11 cellular contexts compared by ENCODE assay signal in the genomic region with DNA sequence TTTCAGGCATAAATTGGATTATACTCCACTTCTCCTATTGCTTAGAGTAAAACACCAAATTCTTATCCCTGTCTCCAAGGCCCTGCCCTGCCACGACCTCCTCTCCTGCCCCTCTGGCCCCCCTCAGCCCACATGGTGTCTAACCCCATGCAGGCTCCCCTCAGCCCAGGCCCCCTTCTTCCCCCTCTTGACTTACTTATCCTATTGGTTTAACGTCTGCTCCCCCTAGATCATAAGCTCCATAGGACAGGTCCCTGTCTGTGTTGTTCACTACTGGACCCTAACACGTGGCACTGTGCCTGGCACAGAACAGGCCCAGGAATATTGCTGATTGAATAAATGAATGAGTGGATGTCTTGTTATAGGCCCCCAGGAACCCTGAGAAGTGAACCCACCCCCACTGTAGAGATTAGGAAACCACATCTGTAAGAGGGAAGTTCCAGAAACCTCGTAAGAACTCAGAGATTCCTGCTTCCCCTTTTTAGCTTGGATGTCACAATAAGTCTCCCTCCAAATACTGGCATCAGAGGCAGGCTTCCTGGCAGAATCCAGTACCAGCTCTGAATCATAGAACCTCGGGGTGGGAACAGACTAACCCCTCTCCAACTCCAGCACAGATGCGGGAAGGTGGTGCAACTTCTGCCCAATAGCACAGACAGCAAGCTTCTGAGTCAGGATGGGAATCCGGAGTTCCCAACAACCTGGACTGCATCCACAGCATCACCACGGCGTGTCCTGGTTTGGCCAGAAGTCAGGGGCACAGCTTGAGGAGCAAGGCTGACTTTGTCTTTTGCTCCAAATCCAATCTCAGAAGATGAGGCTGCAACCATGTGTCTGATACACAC. TPM values are rescaled to one million over a fixed set of nuclear protein-coding genes. Genes with fewer than 3 reads are reported as not detected.
DNase-seq lines count a peak whose midpoint lies in the region; ATAC-seq lines count a peak whose summit lies in the region.
"Had no signal": no experiment of that assay in that cellular context is flagged by ENCODE, and none has a peak within 500 bp of the region (broad histone marks: within the 10 kb centered on the region; RNA-seq: fewer than 3 reads in every experiment).

No MANE protein-coding gene starts in this region.

- H3K27me3 Mint-ChIP-seq in activated CD4-positive, alpha-beta T cell treated with anti-CD3 and anti-CD28 coated beads, Interleukin-2, amount 10 ng/mL, durations not matched to agents 24 days and 14 days, result no peaks in the 10 kb centered on the region

- H3K4me3 Mint-ChIP-seq in activated CD4-positive, alpha-beta T cell treated with anti-CD3 and anti-CD28 coated beads, Interleukin-2, amount 10 ng/mL, durations not matched to agents 24 days and 14 days, result no peak overlapping the region

- intact Hi-C loops in activated CD4-positive, alpha-beta T cell treated with anti-CD3 and anti-CD28 coated beads, Interleukin-2, amount 10 ng/mL, durations not matched to agents 24 days and 14 days (cut with micrococcal nuclease), result no loop called here
- intact Hi-C loops in right cardiac atrium (cut with DNase I), result no loop called here

- H3K27ac Mint-ChIP-seq in activated CD4-positive, alpha-beta T cell treated with anti-CD3 and anti-CD28 coated beads, Interleukin-2, amount 10 ng/mL, durations not matched to agents 24 days and 14 days, result peak overlapping the region; percentile 30

- H3K4me1 Mint-ChIP-seq in activated CD4-positive, alpha-beta T cell treated with anti-CD3 and anti-CD28 coated beads, Interleukin-2, amount 10 ng/mL, durations not matched to agents 24 days and 14 days, result peaks cover 43% of the 10 kb centered on the region

- H3K36me3 Mint-ChIP-seq in activated CD4-positive, alpha-beta T cell treated with anti-CD3 and anti-CD28 coated beads, Interleukin-2, amount 10 ng/mL, durations not matched to agents 24 days and 14 days (ENCODE audit: low read depth), result peaks cover 52% of the 10 kb centered on the region

- H3K4me1 ChIP-seq in adipocyte (ENCODE audit: control insufficient read depth, insufficient read depth, low read length) (no peaks in the 10 kb centered on the region), right cardiac atrium (ENCODE audit: control insufficient read depth, insufficient read depth, low read length) (peaks cover 11% of the 10 kb centered on the region)
- H3K4me1 ChIP-seq: parathyroid adenoma had no signal

- ATAC-seq in right cardiac atrium, result peak; percentile 23 to 73

- H3K27me3 ChIP-seq in adipocyte (replicated peaks; ENCODE audit: control insufficient read depth, insufficient read depth, low read length) (peaks cover 50% of the 10 kb centered on the region), right cardiac atrium (ENCODE audit: control insufficient read depth, insufficient read depth) (no peaks in the 10 kb centered on the region)

- H3K36me3 ChIP-seq in adipocyte (ENCODE audit: control insufficient read depth, insufficient read depth, low read length, severe bottlenecking), result no peaks in the 10 kb centered on the region

- no peak for DNase-seq in activated CD4-positive, alpha-beta T cell treated with anti-CD3 and anti-CD28 coated beads, Interleukin-2, amount 10 ng/mL, durations not matched to agents 24 days and 14 days
- no peak for DNase-seq in activated CD4-positive, alpha-beta T cell treated with anti-CD3 and anti-CD28 coated beads for 1 hour
- peak; percentile 10 for DNase-seq in adipocyte (ENCODE audit: low read depth)
- peak in 2 of 3 donors; percentile 61 to 63 for DNase-seq in right cardiac atrium
- peak; percentile 61 for DNase-seq in superior temporal gyrus (ENCODE audit: extremely low spot score)
- DNase-seq in activated CD8-positive, alpha-beta memory T cell treated with anti-CD3 and anti-CD28 coated beads for 24 hours, result no peak
- DNase-seq in activated CD8-positive, alpha-beta memory T cell treated with anti-CD3 and anti-CD28 coated beads, Interleukin-2, amount 50 U/mL, for 4 hours, result no peak
- DNase-seq in stimulated activated CD4-positive, alpha-beta T cell treated with anti-CD3 and anti-CD28 coated beads, Interleukin-1b, Interleukin-23, amount 100 ng/mL, for 48 hours, result no peak
- DNase-seq: activated CD4-positive, alpha-beta T cell treated with anti-CD3 and anti-CD28 coated beads, Interleukin-2, amount 50 U/mL, for 48 hours had no signal

- no peak overlapping the region for H3K9ac ChIP-seq in adipocyte (ENCODE audit: low read length)
- H3K9ac ChIP-seq: parathyroid adenoma had no signal

- H3K9me3 Mint-ChIP-seq in activated CD4-positive, alpha-beta T cell treated with anti-CD3 and anti-CD28 coated beads, Interleukin-2, amount 10 ng/mL, durations not matched to agents 24 days and 14 days, result no peaks in the 10 kb centered on the region

- peak overlapping the region; percentile 45 for H3K27ac ChIP-seq in right cardiac atrium (ENCODE audit: low read length)
- H3K27ac ChIP-seq: parathyroid adenoma had no signal

- H3K9me3 ChIP-seq in adipocyte (ENCODE audit: control insufficient read depth, low read length) (no peaks in the 10 kb centered on the region), right cardiac atrium (ENCODE audit: control insufficient read depth, low read length) (no peaks in the 10 kb centered on the region)

- H3K4me3 ChIP-seq in adipocyte (ENCODE audit: low read length), result no peak overlapping the region
- H3K4me3 ChIP-seq in right cardiac atrium (ENCODE audit: low read length), result no peak overlapping the region

- WGBS in right cardiac atrium, result 44% methylated on average over 9 of the region's 9 CpGs

RNA-seq across cellular contexts. Expression of a gene that starts 31.5 kb away (rescaled TPM):
- 67.3 and 70.4 TPM in 2 replicates for total RNA-seq in activated CD4-positive, alpha-beta T cell treated with anti-CD3 and anti-CD28 coated beads, Interleukin-2, amount 10 ng/mL, durations not matched to agents 24 days and 14 days
- total RNA-seq in right cardiac atrium, result 10 to 100 TPM; 21.0 to 37.5 (median 32.0) TPM
- 18.6 TPM for polyA plus RNA-seq in right cardiac atrium
- total RNA-seq: OCI-LY7 had no signal

Comparison
In these comparisons a context has a peak if more than half of its experiments do, and no peak if none do; other contexts are left out.
1. DNase-seq: peak in adipocyte (single experiment), right cardiac atrium (2 of 3) and superior temporal gyrus (single experiment); none in activated CD4-positive, alpha-beta T cell treated with anti-CD3 and anti-CD28 coated beads, Interleukin-2, amount 10 ng/mL, durations not matched to agents 24 days and 14 days (single experiment), activated CD4-positive, alpha-beta T cell treated with anti-CD3 and anti-CD28 coated beads for 1 hour (single experiment), activated CD8-positive, alpha-beta memory T cell treated with anti-CD3 and anti-CD28 coated beads for 24 hours (single experiment), activated CD8-positive, alpha-beta memory T cell treated with anti-CD3 and anti-CD28 coated beads, Interleukin-2, amount 50 U/mL, for 4 hours (single experiment) and stimulated activated CD4-positive, alpha-beta T cell treated with anti-CD3 and anti-CD28 coated beads, Interleukin-1b, Interleukin-23, amount 100 ng/mL, for 48 hours (single experiment).